13 cellular contexts compared by ENCODE assay signal in genomic region chr1:51833700-51834099, GRCh38.
"Had no signal": no experiment of that assay in that cellular context is flagged by ENCODE, and none has a peak within 500 bp of the region (broad histone marks: within the 10 kb centered on the region; RNA-seq: fewer than 3 reads in every experiment).

No MANE protein-coding gene starts in this region.

- DNase-seq: activated naive CD8-positive, alpha-beta T cell treated with anti-CD3 and anti-CD28 coated beads, Interleukin-2, amount 10 ng/mL, durations not matched to agents 7 days and 5 days; anterior cingulate cortex; effector memory CD4-positive, alpha-beta T cell; left colon; lower lobe of right lung; psoas muscle; right lobe of liver; spleen; stomach; testis; upper lobe of left lung had no signal

- H3K4me3 ChIP-seq: breast epithelium, lower lobe of right lung, psoas muscle, right lobe of liver, spleen, stomach, testis, upper lobe of left lung had no signal

- ATAC-seq: left colon, lower lobe of right lung, psoas muscle, right lobe of liver had no signal

- H3K27ac ChIP-seq: breast epithelium, epithelial cell of prostate, lower lobe of right lung, psoas muscle, right lobe of liver, spleen, stomach, testis, upper lobe of left lung had no signal

- H3K27me3 ChIP-seq: breast epithelium, right lobe of liver, spleen, stomach, testis, upper lobe of left lung had no signal

- H3K36me3 ChIP-seq: breast epithelium had no signal

- H3K4me1 ChIP-seq: breast epithelium, lower lobe of right lung, psoas muscle, right lobe of liver, spleen, stomach, testis, upper lobe of left lung had no signal

- H3K9me3 ChIP-seq: breast epithelium, lower lobe of right lung, psoas muscle, right lobe of liver, spleen, stomach, testis, upper lobe of left lung had no signal
